ENCODE assay signal across 9 cellular contexts in genomic region chr6:135667694-135668455, GRCh38.
DNase-seq lines count a peak whose midpoint lies in the region; ATAC-seq and TF ChIP-seq lines count a peak whose summit lies in the region.
"Had no signal": no experiment of that assay in that cellular context is flagged by ENCODE, and none has a peak within 500 bp of the region (broad histone marks: within the 10 kb centered on the region; RNA-seq: fewer than 3 reads in every experiment).

No MANE protein-coding gene starts in this region.

- intact Hi-C loops in left ventricle myocardium superior (cut with micrococcal nuclease) (no loop called here), gastrocnemius medialis (cut with DNase I; ENCODE audit: low total_unique reads) (no loop called here)

- H3K36me3 ChIP-seq in gastrocnemius medialis = no peaks in the 10 kb centered on the region
- no peaks in the 10 kb centered on the region for H3K36me3 ChIP-seq in effector memory CD4-positive, alpha-beta T cell (ENCODE audit: control insufficient read depth, insufficient read depth, low read length)

- H3K9me3 ChIP-seq in gastrocnemius medialis = no peaks in the 10 kb centered on the region
- H3K9me3 ChIP-seq in effector memory CD4-positive, alpha-beta T cell (ENCODE audit: control insufficient read depth, low read length) = no peaks in the 10 kb centered on the region

- in situ Hi-C loops in gastrocnemius medialis (cut with MboI; ENCODE audit: low sequenced_read_pairs in 4 of 4) (no loop called here), GM13977 (cut with MboI; ENCODE audit: low pct_unique_long_range_greater_than_20kb, low sequenced_read_pairs, unreplicated experiment) (no loop called here)

- H3K4me3 ChIP-seq in HFF-Myc (replicated peaks; ENCODE audit: low read depth, low read length) = no peak overlapping the region
- H3K4me3 ChIP-seq in gastrocnemius medialis = peak overlapping the region in 3 of 4 donors; percentile 9 to 40 (median 26)
- H3K4me3 ChIP-seq in effector memory CD4-positive, alpha-beta T cell (ENCODE audit: insufficient read depth, low read depth, low read length, poor library complexity, severe bottlenecking) = no peak overlapping the region

- no peaks in the 10 kb centered on the region for H3K27me3 ChIP-seq in gastrocnemius medialis
- H3K27me3 ChIP-seq in effector memory CD4-positive, alpha-beta T cell (replicated peaks; ENCODE audit: control insufficient read depth, insufficient read depth, low read length, poor library complexity, severe bottlenecking) = no peaks in the 10 kb centered on the region

- peak; percentile 10 for DNase-seq in HFF-Myc (ENCODE audit: extremely low read depth, low read depth)
- peak; percentile 58 for DNase-seq in SHP77 treated with DMSO at 0.1 percent for 48 hours (lab: John Stamatoyannopoulos, UW)
- DNase-seq in left ventricle myocardium superior = peak; percentile 47
- DNase-seq in gastrocnemius medialis = no peak
- DNase-seq in effector memory CD4-positive, alpha-beta T cell = no peak
- no peak for DNase-seq in GM13977 (ENCODE audit: low spot score)
- DNase-seq: activated CD4-positive, alpha-beta memory T cell treated with anti-CD3 and anti-CD28 coated beads for 36 hours had no signal

- TF ChIP-seq POLR2A in gastrocnemius medialis (IDR thresholded peaks at IDR 0.05) = no peak

- ATAC-seq in left ventricle myocardium superior (peak; percentile 75), gastrocnemius medialis (peak; percentile 26 to 46), HG02970 (IDR thresholded peaks at IDR 0.05; ENCODE audit: low FRiP score, unreplicated experiment) (no peak), HG03354 (IDR thresholded peaks at IDR 0.05; ENCODE audit: poor library complexity, severe bottlenecking, unreplicated experiment) (no peak)

- H3K27ac ChIP-seq in gastrocnemius medialis = no peak overlapping the region
- no peak overlapping the region for H3K27ac ChIP-seq in effector memory CD4-positive, alpha-beta T cell (ENCODE audit: insufficient read depth, low read length, poor library complexity, severe bottlenecking)

- peaks cover 0 to 5% of the 10 kb centered on the region in 2 donors for H3K4me1 ChIP-seq in gastrocnemius medialis
- no peaks in the 10 kb centered on the region for H3K4me1 ChIP-seq in effector memory CD4-positive, alpha-beta T cell (ENCODE audit: control insufficient read depth, insufficient read depth, low read length, poor library complexity, severe bottlenecking)

- no peak for TF ChIP-seq CTCF in HFF-Myc (IDR thresholded peaks at IDR 0.05; ENCODE audit: low read depth, low read length, missing control alignments)
- no peak for TF ChIP-seq CTCF in gastrocnemius medialis (IDR thresholded peaks at IDR 0.05 in 4 of 5, conservative IDR thresholded peaks at IDR 0.05 in 1 of 5)
- no peak for TF ChIP-seq CTCF in GM13977 (IDR thresholded peaks at IDR 0.05; ENCODE audit: extremely low read depth, insufficient read depth, missing control alignments)

Comparison
In these comparisons a context has a peak if more than half of its experiments do, and no peak if none do; other contexts are left out.
1. DNase-seq: peak in HFF-Myc (single experiment), SHP77 treated with DMSO at 0.1 percent for 48 hours (single experiment) and left ventricle myocardium superior (single experiment); none in gastrocnemius medialis (0 of 2), effector memory CD4-positive, alpha-beta T cell (0 of 3) and GM13977 (single experiment).
2. H3K4me3 ChIP-seq: peak in gastrocnemius medialis (3 of 4); none in HFF-Myc (single experiment) and effector memory CD4-positive, alpha-beta T cell (single experiment).
3. ATAC-seq: peak in left ventricle myocardium superior (single experiment) and gastrocnemius medialis (2 of 2); none in HG02970 (single experiment) and HG03354 (single experiment).